ENCODE assay signal across 1 cellular context in genomic region chr7:127382301-127383085, GRCh38.
TF ChIP-seq lines count a peak whose summit lies in the region.

No MANE protein-coding gene starts in this region.

TF ChIP-seq in GM23338, 12 proteins besides CTCF, POLR2A, EP300 and RAD21 (continued from another document):
- TF ChIP-seq ZNF462 (CRISPR knock-in tag; IDR thresholded peaks at IDR 0.05) (no peak), STAT1 (IDR thresholded peaks at IDR 0.05; ENCODE audit: unreplicated experiment) (no peak), ETS1 (IDR thresholded peaks at IDR 0.05) (no peak), EZH2 (IDR thresholded peaks at IDR 0.05; ENCODE audit: low read depth, unreplicated experiment) (no peak)
- TF ChIP-seq, protein P1, sequence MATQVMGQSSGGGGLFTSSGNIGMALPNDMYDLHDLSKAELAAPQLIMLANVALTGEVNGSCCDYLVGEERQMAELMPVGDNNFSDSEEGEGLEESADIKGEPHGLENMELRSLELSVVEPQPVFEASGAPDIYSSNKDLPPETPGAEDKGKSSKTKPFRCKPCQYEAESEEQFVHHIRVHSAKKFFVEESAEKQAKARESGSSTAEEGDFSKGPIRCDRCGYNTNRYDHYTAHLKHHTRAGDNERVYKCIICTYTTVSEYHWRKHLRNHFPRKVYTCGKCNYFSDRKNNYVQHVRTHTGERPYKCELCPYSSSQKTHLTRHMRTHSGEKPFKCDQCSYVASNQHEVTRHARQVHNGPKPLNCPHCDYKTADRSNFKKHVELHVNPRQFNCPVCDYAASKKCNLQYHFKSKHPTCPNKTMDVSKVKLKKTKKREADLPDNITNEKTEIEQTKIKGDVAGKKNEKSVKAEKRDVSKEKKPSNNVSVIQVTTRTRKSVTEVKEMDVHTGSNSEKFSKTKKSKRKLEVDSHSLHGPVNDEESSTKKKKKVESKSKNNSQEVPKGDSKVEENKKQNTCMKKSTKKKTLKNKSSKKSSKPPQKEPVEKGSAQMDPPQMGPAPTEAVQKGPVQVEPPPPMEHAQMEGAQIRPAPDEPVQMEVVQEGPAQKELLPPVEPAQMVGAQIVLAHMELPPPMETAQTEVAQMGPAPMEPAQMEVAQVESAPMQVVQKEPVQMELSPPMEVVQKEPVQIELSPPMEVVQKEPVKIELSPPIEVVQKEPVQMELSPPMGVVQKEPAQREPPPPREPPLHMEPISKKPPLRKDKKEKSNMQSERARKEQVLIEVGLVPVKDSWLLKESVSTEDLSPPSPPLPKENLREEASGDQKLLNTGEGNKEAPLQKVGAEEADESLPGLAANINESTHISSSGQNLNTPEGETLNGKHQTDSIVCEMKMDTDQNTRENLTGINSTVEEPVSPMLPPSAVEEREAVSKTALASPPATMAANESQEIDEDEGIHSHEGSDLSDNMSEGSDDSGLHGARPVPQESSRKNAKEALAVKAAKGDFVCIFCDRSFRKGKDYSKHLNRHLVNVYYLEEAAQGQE (IDR thresholded peaks at IDR 0.05; ENCODE audit: unreplicated experiment) = no peak
